ENCODE assay signal across 27 cellular contexts in the genomic region with DNA sequence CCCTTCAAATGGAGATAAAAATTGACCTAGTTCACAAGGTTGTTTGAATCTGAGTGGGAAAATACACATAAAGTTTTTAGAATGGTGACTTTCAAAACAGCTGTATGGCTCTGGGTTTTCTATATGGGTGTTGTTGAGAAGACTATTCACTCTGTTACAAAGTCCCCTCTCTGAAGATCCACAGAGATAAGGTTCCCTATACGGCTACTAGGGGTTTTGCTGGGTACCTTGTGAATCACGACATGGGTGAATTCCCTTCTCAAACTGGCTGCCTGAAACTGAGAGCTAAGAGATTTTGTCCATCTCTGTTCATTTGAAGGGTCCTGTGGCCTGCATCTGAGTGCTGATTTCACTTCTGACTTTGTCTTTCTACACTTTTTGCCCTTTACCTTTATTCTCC.
DNase-seq lines count a peak whose midpoint lies in the region; ATAC-seq and TF ChIP-seq lines count a peak whose summit lies in the region.
"Had no signal": no experiment of that assay in that cellular context is flagged by ENCODE, and none has a peak within 500 bp of the region (broad histone marks: within the 10 kb centered on the region; RNA-seq: fewer than 3 reads in every experiment).

No MANE protein-coding gene starts in this region.

- H3K4me2 ChIP-seq in parathyroid adenoma (ENCODE audit: low read length) = no peak overlapping the region

- no peak overlapping the region for H3K27ac ChIP-seq in parathyroid adenoma

- H3K9ac ChIP-seq in parathyroid adenoma = no peak overlapping the region

- H3K79me2 ChIP-seq in parathyroid adenoma = no peaks in the 10 kb centered on the region

- peak overlapping the region; percentile 28 for H2AFZ ChIP-seq in parathyroid adenoma

- H3K4me1 ChIP-seq in parathyroid adenoma = no peaks in the 10 kb centered on the region
- H3K4me1 ChIP-seq: HAP-1 had no signal

- DNase-seq in AG08396 (ENCODE audit: low spot score) = no peak
- DNase-seq: C1 segment of cervical spinal cord; CD4-positive, alpha-beta memory T cell; COR-L47; DMS 273 treated with DMSO at 0.1 percent for 48 hours; DMS79; EL; GDM1; GOT3; HFFc6; IMR-90; KG1; MG63; NCI-H1105 treated with DMSO at 0.1 percent for 48 hours; NCI-H146; NCI-H1930; NCI-H2107; NCI-H748 treated with DMSO at 0.1 percent for 48 hours; PC-3; T-helper 2 cell had no signal

- H3K4me3 ChIP-seq in parathyroid adenoma (ENCODE audit: low read depth, low read length) = no peak overlapping the region
- H3K4me3 ChIP-seq: HAP-1, MG63 had no signal

- no peaks in the 10 kb centered on the region for H3K27me3 ChIP-seq in parathyroid adenoma (ENCODE audit: control insufficient read depth, insufficient read depth, low read length)
- H3K27me3 ChIP-seq: MG63 had no signal

- TF ChIP-seq CTCF in parathyroid adenoma (IDR thresholded peaks at IDR 0.05) = no peak

- ATAC-seq in GM18858 (IDR thresholded peaks at IDR 0.05; ENCODE audit: unreplicated experiment) (peak; percentile 54), HG02610 (IDR thresholded peaks at IDR 0.05; ENCODE audit: unreplicated experiment) (peak; percentile 69), HG03565 (IDR thresholded peaks at IDR 0.05; ENCODE audit: unreplicated experiment) (peak; percentile 41), HG03196 (IDR thresholded peaks at IDR 0.05; ENCODE audit: unreplicated experiment) (no peak), GM18907 (IDR thresholded peaks at IDR 0.05; ENCODE audit: unreplicated experiment) (no peak)
- ATAC-seq: PC-3 had no signal

- H3K36me3 ChIP-seq in parathyroid adenoma (ENCODE audit: control insufficient read depth, insufficient read depth, low read length) = no peaks in the 10 kb centered on the region
- H3K36me3 ChIP-seq: HAP-1, MG63 had no signal

- H3K9me3 ChIP-seq in parathyroid adenoma (ENCODE audit: control insufficient read depth, low read length) = no peaks in the 10 kb centered on the region
- H3K9me3 ChIP-seq: HAP-1, MG63 had no signal

Comparison
In these comparisons a context has a peak if more than half of its experiments do, and no peak if none do; other contexts are left out.
1. ATAC-seq: peak in GM18858 (single experiment), HG02610 (single experiment) and HG03565 (single experiment); none in HG03196 (single experiment) and GM18907 (single experiment).